Comparison of ENCODE assay signal across 8 cellular contexts in genomic region chr19:40285353-40286234, GRCh38. TPM values are rescaled to one million over a fixed set of nuclear protein-coding genes. Genes with fewer than 3 reads are reported as not detected.
DNase-seq lines count a peak whose midpoint lies in the region; ATAC-seq and TF ChIP-seq lines count a peak whose summit lies in the region.

No MANE protein-coding gene starts in this region.

- ATAC-seq in foreskin keratinocyte = peak; percentile 93

- DNase-seq in GDM1 (lab: John Stamatoyannopoulos, UW) = peak; percentile 99
- DNase-seq in HCEC 1CT = peak; percentile 100
- DNase-seq in MM.1S = peak; percentile 100
- peak; percentile 99 for DNase-seq in SHP77 treated with DMSO at 0.1 percent for 48 hours (lab: John Stamatoyannopoulos, UW)
- DNase-seq in activated naive CD4-positive, alpha-beta T cell (lab: John Stamatoyannopoulos, UW) = peak; percentile 88 to 95 (median 94)
- DNase-seq in foreskin keratinocyte = peak; percentile 97 to 98
- peak; percentile 94 for DNase-seq in neural crest cell (ENCODE audit: low read depth, low spot score)
- peak; percentile 99 for DNase-seq in stomach

- no peaks in the 10 kb centered on the region for H3K9me2 ChIP-seq in MM.1S (replicated peaks; ENCODE audit: insufficient read depth, low read length)

- intact Hi-C loops in stomach (cut with DNase I; ENCODE audit: low total_unique reads) = no loop called here

- H3K4me3 Mint-ChIP-seq in neural crest cell = peak overlapping the region; percentile 95

- H3K27me3 ChIP-seq in MM.1S (replicated peaks; ENCODE audit: insufficient read depth, low read length) (no peaks in the 10 kb centered on the region), foreskin keratinocyte (no peaks in the 10 kb centered on the region), stomach (no peaks in the 10 kb centered on the region)

- peak overlapping the region; percentile 85 for H3K9ac ChIP-seq in MM.1S (ENCODE audit: low read length)

- TF ChIP-seq POLR2A in stomach (IDR thresholded peaks at IDR 0.05) = no peak

- peak; percentile 8 for TF ChIP-seq EP300 in stomach (IDR thresholded peaks at IDR 0.05)

- H4K20me1 ChIP-seq in MM.1S (ENCODE audit: insufficient read depth, low read length) = no peaks in the 10 kb centered on the region

- no peaks in the 10 kb centered on the region for H3K36me3 Mint-ChIP-seq in neural crest cell (ENCODE audit: low read depth)

- no peaks in the 10 kb centered on the region for H3K9me3 Mint-ChIP-seq in neural crest cell

- 14 to 27% (median 16%) methylated on average over 22 to 42 of the region's 42 CpGs for WGBS in stomach, 5 donors

- peaks cover 34% of the 10 kb centered on the region for H3K4me1 Mint-ChIP-seq in neural crest cell

- H3F3A ChIP-seq in MM.1S (ENCODE audit: insufficient read depth, low read length) = peaks cover 4% of the 10 kb centered on the region

- H3K4me1 ChIP-seq in MM.1S (ENCODE audit: low read length) = 0 out of 2 replicates have a peak, but pooled peaks cover 10% of the 10 kb centered on the region
- H3K4me1 ChIP-seq in foreskin keratinocyte = peaks cover 6% of the 10 kb centered on the region
- H3K4me1 ChIP-seq in stomach = peaks cover 31 to 51% (median 46%) of the 10 kb centered on the region in 4 donors

- H3K27me3 Mint-ChIP-seq in neural crest cell (ENCODE audit: low read depth) = no peaks in the 10 kb centered on the region

- peak overlapping the region; percentile 88 for H3K4me2 ChIP-seq in MM.1S (ENCODE audit: low read depth, low read length)

- peaks cover 45% of the 10 kb centered on the region for H3K79me2 ChIP-seq in MM.1S (ENCODE audit: low read length)

- H3K4me3 ChIP-seq in MM.1S (ENCODE audit: low read length) (peak overlapping the region; percentile 74), stomach (peak overlapping the region; percentile 94 to 99 (median 96))

- H2AFZ ChIP-seq in MM.1S (ENCODE audit: low read length) = peak overlapping the region; percentile 90

- peak overlapping the region; percentile 99 for H3K27ac Mint-ChIP-seq in neural crest cell (ENCODE audit: unreplicated experiment)

- no peaks in the 10 kb centered on the region for H3K9me3 ChIP-seq in MM.1S (replicated peaks; ENCODE audit: insufficient read depth, low read length)
- H3K9me3 ChIP-seq in stomach = no peaks in the 10 kb centered on the region

- peak overlapping the region; percentile 85 for H3K27ac ChIP-seq in MM.1S (ENCODE audit: low read length)
- peak overlapping the region; percentile 43 for H3K27ac ChIP-seq in foreskin keratinocyte
- peak overlapping the region; percentile 94 to 97 (median 97) for H3K27ac ChIP-seq in stomach

- H3K36me3 ChIP-seq in MM.1S (replicated peaks; ENCODE audit: insufficient read depth, low read length) (no peaks in the 10 kb centered on the region), stomach (peaks cover 0 to 12% (median 4%) of the 10 kb centered on the region in 4 donors)

- TF ChIP-seq CTCF in MM.1S (IDR thresholded peaks at IDR 0.05; ENCODE audit: low read length) = no peak
- no peak for TF ChIP-seq CTCF in foreskin keratinocyte (conservative IDR thresholded peaks at IDR 0.05)
- no peak for TF ChIP-seq CTCF in neural crest cell (conservative IDR thresholded peaks at IDR 0.05)
- peak in 1 of 7 experiments; percentile 11 for TF ChIP-seq CTCF in stomach (IDR thresholded peaks at IDR 0.05)

RNA-seq across cellular contexts. Expression of gene AKT2, which starts 0.4 kb away (rescaled TPM):
- total RNA-seq in foreskin keratinocyte (110 and 111 TPM in 2 replicates), neural crest cell (147 and 150 TPM in 2 replicates), stomach (100 to 1,000 TPM in 3 of 5 donors, 10 to 100 TPM in 2; 71.8 to 227 (median 104) TPM)
- polyA plus RNA-seq in foreskin keratinocyte (81.6 and 89.1 TPM in 2 replicates), stomach (10 to 100 TPM; 26.0 to 42.5 (median 37.6) TPM)

RNA-seq across cellular contexts. Expression of gene CCNP, which starts 59.1 kb away (rescaled TPM):
- total RNA-seq in foreskin keratinocyte (0.11 and 0.24 TPM in 2 replicates), neural crest cell (0.43 and 0.47 TPM in 2 replicates), stomach (not detected)
- polyA plus RNA-seq in foreskin keratinocyte (0.29 and 0.38 TPM in 2 replicates), stomach (under 1 TPM in 2 of 3 donors, not detected in 1; 0.19 to 0.48 TPM)

Comparison
In these comparisons a context has a peak if more than half of its experiments do, and no peak if none do; other contexts are left out.
1. Peak in every context shown above with its lines: DNase-seq, ATAC-seq, H3K4me3 ChIP-seq and H3K27ac ChIP-seq.
2. H3K27ac ChIP-seq: peak in every context shown above with its lines; median percentile 97 in stomach; 85 in MM.1S; 43 in foreskin keratinocyte.